9 cellular contexts compared by ENCODE assay signal in genomic region chr15:60390231-60390630, GRCh38. TPM values are rescaled to one million over a fixed set of nuclear protein-coding genes. Genes with fewer than 3 reads are reported as not detected.
DNase-seq lines count a peak whose midpoint lies in the region; ATAC-seq and TF ChIP-seq lines count a peak whose summit lies in the region.
"Had no signal": no experiment of that assay in that cellular context is flagged by ENCODE, and none has a peak within 500 bp of the region (broad histone marks: within the 10 kb centered on the region; RNA-seq: fewer than 3 reads in every experiment).

No MANE protein-coding gene starts in this region.

- peaks cover 76% of the 10 kb centered on the region for H3K4me1 Mint-ChIP-seq in activated T-cell treated with anti-CD3 and anti-CD28 coated beads, Interleukin-2, amount 50 U/mL, for 24 hours (ENCODE audit: low read depth)

- H3K4me3 ChIP-seq in breast epithelium, result peak overlapping the region in 2 of 3 donors; percentile 12 to 53
- no peak overlapping the region for H3K4me3 ChIP-seq in right lobe of liver
- H3K4me3 ChIP-seq in transverse colon, result no peak overlapping the region

- no peaks in the 10 kb centered on the region for H3K9me3 ChIP-seq in breast epithelium
- no peaks in the 10 kb centered on the region for H3K9me3 ChIP-seq in right lobe of liver
- H3K9me3 ChIP-seq in transverse colon, result no peaks in the 10 kb centered on the region

- 89% methylated on average over 6 of the region's 6 CpGs for WGBS in right lobe of liver (ENCODE audit: insufficient coverage, low coverage, low lambda C conversion rate, missing lambda C conversion rate)
- WGBS in transverse colon (ENCODE audit: low coverage in 1 of 2), 2 donors, result 86 to 91% methylated on average over 5 to 6 of the region's 6 CpGs

- DNase-seq in activated T-cell treated with anti-CD3 and anti-CD28 coated beads, Interleukin-2, amount 50 U/mL, for 24 hours, result no peak
- DNase-seq in activated T-cell treated with anti-CD3 and anti-CD28 coated beads for 4 hours, result no peak
- DNase-seq in breast epithelium (ENCODE audit: low spot score in 2 of 2), result no peak
- DNase-seq in right lobe of liver, result no peak
- no peak for DNase-seq in transverse colon
- no peak for DNase-seq in SHP77 treated with DMSO at 0.1 percent for 48 hours (lab: John Stamatoyannopoulos, UW)
- DNase-seq in substantia nigra (lab: John Stamatoyannopoulos, UW), result no peak
- DNase-seq: NCI-H748 treated with DMSO at 0.1 percent for 48 hours had no signal

- no peaks in the 10 kb centered on the region for H3K27me3 Mint-ChIP-seq in activated T-cell treated with anti-CD3 and anti-CD28 coated beads, Interleukin-2, amount 50 U/mL, for 24 hours

- intact Hi-C loops in breast epithelium (cut with DNase I; ENCODE audit: low total_unique reads), result no loop called here
- intact Hi-C loops in right lobe of liver (cut with DNase I), result no loop called here
- intact Hi-C loops in transverse colon (cut with DNase I; ENCODE audit: low total_unique reads), result no loop called here

- in situ Hi-C loops in transverse colon (cut with MboI; ENCODE audit: low pct_ligation_motif_present in 1 of 4, low pct_unique_long_range_greater_than_20kb in 1 of 4, low sequenced_read_pairs in 3 of 4), result no loop called here

- no peaks in the 10 kb centered on the region for H3K9me3 Mint-ChIP-seq in activated T-cell treated with anti-CD3 and anti-CD28 coated beads, Interleukin-2, amount 50 U/mL, for 24 hours

- H3K27ac ChIP-seq in breast epithelium (peak overlapping the region; percentile 91 to 99), right lobe of liver (peak overlapping the region in 2 of 3 donors; percentile 43 to 82), transverse colon (peak overlapping the region; percentile 97 to 99 (median 98)), substantia nigra (ENCODE audit: low read depth, low read length, poor library complexity, severe bottlenecking) (no peak overlapping the region)

- H3K4me3 Mint-ChIP-seq in activated T-cell treated with anti-CD3 and anti-CD28 coated beads, Interleukin-2, amount 50 U/mL, for 24 hours, result no peak overlapping the region

- TF ChIP-seq CTCF in breast epithelium (IDR thresholded peaks at IDR 0.05), result no peak
- TF ChIP-seq CTCF in right lobe of liver (IDR thresholded peaks at IDR 0.05), result no peak
- TF ChIP-seq CTCF in transverse colon (IDR thresholded peaks at IDR 0.05), result no peak

- peaks cover 13 to 61% of the 10 kb centered on the region in 2 donors for H3K4me1 ChIP-seq in breast epithelium
- peaks cover 0 to 60% (median 33%) of the 10 kb centered on the region in 4 donors for H3K4me1 ChIP-seq in right lobe of liver
- H3K4me1 ChIP-seq in transverse colon, result peaks cover 58 to 75% (median 67%) of the 10 kb centered on the region in 4 donors

- peak overlapping the region; percentile 57 for H3K27ac Mint-ChIP-seq in activated T-cell treated with anti-CD3 and anti-CD28 coated beads, Interleukin-2, amount 50 U/mL, for 24 hours

- H3K36me3 Mint-ChIP-seq in activated T-cell treated with anti-CD3 and anti-CD28 coated beads, Interleukin-2, amount 50 U/mL, for 24 hours (ENCODE audit: low read depth), result peaks cover 38% of the 10 kb centered on the region

- H3K36me3 ChIP-seq in breast epithelium (no peaks in the 10 kb centered on the region), right lobe of liver (no peaks in the 10 kb centered on the region), transverse colon (no peaks in the 10 kb centered on the region)

- ATAC-seq in right lobe of liver (no peak), HG03565 (IDR thresholded peaks at IDR 0.05; ENCODE audit: unreplicated experiment) (no peak)

- TF ChIP-seq POLR2A in breast epithelium (IDR thresholded peaks at IDR 0.05) (no peak), right lobe of liver (IDR thresholded peaks at IDR 0.05) (no peak), transverse colon (IDR thresholded peaks at IDR 0.05) (no peak)

- H3K27me3 ChIP-seq in breast epithelium (no peaks in the 10 kb centered on the region), right lobe of liver (no peaks in the 10 kb centered on the region), transverse colon (no peaks in the 10 kb centered on the region)

- TF ChIP-seq EP300 in transverse colon (IDR thresholded peaks at IDR 0.05; ENCODE audit: low read depth), result no peak

RNA-seq across cellular contexts. Expression of gene ANXA2, which starts 7.6 kb away (rescaled TPM):
- total RNA-seq in breast epithelium, result 1,000 to 10,000 TPM in 1 of 3 donors, 100 to 1,000 TPM in 2; 875 to 1,598 (median 923) TPM
- total RNA-seq in right lobe of liver, result 100 to 1,000 TPM in 3 of 6 experiments, 10 to 100 TPM in 3; 62.2 to 419 (median 178) TPM
- total RNA-seq in transverse colon, result 100 to 1,000 TPM; 487 to 718 (median 620) TPM

Comparison
In these comparisons a context has a peak if more than half of its experiments do, and no peak if none do; other contexts are left out.
1. H3K4me3 ChIP-seq: peak in breast epithelium (2 of 3); none in right lobe of liver (0 of 3) and transverse colon (0 of 4).